Comparison of ENCODE assay signal across 10 cellular contexts in the genomic region with DNA sequence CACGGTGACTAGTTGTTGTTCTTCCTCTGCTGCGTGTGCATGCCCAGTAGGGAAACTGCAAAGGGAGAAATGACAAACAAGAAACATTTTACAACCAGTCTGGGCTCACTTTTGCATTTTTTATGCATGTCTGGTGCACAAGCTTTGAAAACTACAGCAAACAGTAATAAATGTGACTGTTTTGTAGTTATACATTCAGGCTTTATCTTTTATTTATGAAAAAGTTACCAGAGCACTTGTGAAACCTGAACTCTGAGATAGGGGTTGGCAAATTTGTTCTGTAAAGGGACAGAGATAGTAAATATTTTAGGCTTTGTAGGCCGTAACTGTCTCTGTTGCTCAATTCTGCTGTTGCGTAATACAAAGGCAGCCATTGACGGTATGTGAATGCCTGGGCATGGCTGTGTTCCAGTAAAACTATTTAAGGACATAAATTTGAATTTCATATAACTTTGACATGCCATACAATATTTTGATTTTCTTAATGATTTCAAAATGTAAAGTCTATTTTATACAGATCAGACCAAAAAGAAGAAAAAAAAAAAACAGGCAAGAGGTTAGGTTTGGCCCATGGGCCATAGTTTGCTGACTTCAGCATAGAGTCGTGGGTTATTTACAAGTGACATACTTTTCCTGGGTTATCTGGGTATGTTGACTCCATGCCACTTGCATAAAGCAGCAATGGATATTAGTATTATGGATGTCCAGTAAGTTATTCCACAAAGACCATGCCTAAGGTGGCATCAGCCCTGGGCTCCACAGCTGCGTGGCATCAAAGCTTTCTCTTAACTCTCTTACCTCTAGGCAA. TPM values are rescaled to one million over a fixed set of nuclear protein-coding genes. Genes with fewer than 3 reads are reported as not detected.
A peak's percentile ranks its signal among the peaks of the same experiment; 100 is the strongest.
DNase-seq lines count a peak whose midpoint lies in the region; ATAC-seq, FAIRE-seq and TF ChIP-seq lines count a peak whose summit lies in the region.
"Had no signal": no experiment of that assay in that cellular context is flagged by ENCODE, and none has a peak within 500 bp of the region (broad histone marks: within the 10 kb centered on the region; RNA-seq: fewer than 3 reads in every experiment).

No MANE protein-coding gene starts in this region.

- H3K4me3 Mint-ChIP-seq in activated naive CD4-positive, alpha-beta T cell treated with anti-CD3 and anti-CD28 coated beads, Interleukin-2, amount 50 U/mL, for 24 hours, result no peak overlapping the region
- no peak overlapping the region for H3K4me3 Mint-ChIP-seq in activated naive CD4-positive, alpha-beta T cell treated with anti-CD3 and anti-CD28 coated beads, Interleukin-2, amount 10 ng/mL, durations not matched to agents 7 days and 5 days
- H3K4me3 Mint-ChIP-seq in MCF 10A (ENCODE audit: unreplicated experiment), result no peak overlapping the region

- no peaks in the 10 kb centered on the region for H3K9me3 Mint-ChIP-seq in activated naive CD4-positive, alpha-beta T cell treated with anti-CD3 and anti-CD28 coated beads, Interleukin-2, amount 50 U/mL, for 24 hours
- H3K9me3 Mint-ChIP-seq in activated naive CD4-positive, alpha-beta T cell treated with anti-CD3 and anti-CD28 coated beads, Interleukin-2, amount 10 ng/mL, durations not matched to agents 7 days and 5 days, result no peaks in the 10 kb centered on the region
- H3K9me3 Mint-ChIP-seq in MCF 10A (ENCODE audit: unreplicated experiment), result no peaks in the 10 kb centered on the region
- H3K9me3 Mint-ChIP-seq: activated T-helper 2 cell treated with anti-CD3 and anti-CD28 coated beads, Interferon-gamma antibody, Interleukin-2, Interleukin-4, amounts not matched to agents 10 μg/mL and 5 μg/mL and 100 μg/mL, durations not matched to agents 14 hours and 24 hours and 36 hours had no signal

- FAIRE-seq in H54 (lab: Jason Lieb, UNC), result no peak
- FAIRE-seq: A204.1 had no signal

- DNase-seq in activated naive CD4-positive, alpha-beta T cell treated with anti-CD3 and anti-CD28 coated beads, Interleukin-2, amount 10 ng/mL, durations not matched to agents 7 days and 5 days, result no peak
- peak; percentile 91 for DNase-seq in MCF 10A (ENCODE audit: unreplicated experiment)
- DNase-seq in lower lobe of right lung, result no peak
- peak; percentile 69 for DNase-seq in ureter (ENCODE audit: low spot score)
- no peak for DNase-seq in kidney glomerular epithelial cell (lab: John Stamatoyannopoulos, UW)
- no peak for DNase-seq in H54 (ENCODE audit: insufficient read length, low spot score)

- no TSS peak for BruUV-seq in MCF 10A (replicated peaks; lab: Mats Ljungman, UMichigan)

- ATAC-seq in lower lobe of right lung (no peak), HG03378 (IDR thresholded peaks at IDR 0.05; ENCODE audit: unreplicated experiment) (no peak)

- intact Hi-C loops in MCF 10A (cut with micrococcal nuclease), result no loop called here
- intact Hi-C loops in lower lobe of right lung (cut with DNase I), result no loop called here

- H3K27ac ChIP-seq in lower lobe of right lung, result peak overlapping the region; percentile 59

- POLR2A ChIA-PET in MCF 10A (lab: Yijun Ruan, JAX), result interaction anchor here (0.6 to 1.5 kb wide), 3 partner anchors 22 to 56 kb away, joined by 3 to 6 read pairs (median 4); no protein-coding TSS in a partner anchor

- H3K27me3 ChIP-seq in lower lobe of right lung (ENCODE audit: low read depth), result no peaks in the 10 kb centered on the region

- TF ChIP-seq POLR2A in H54 (IDR thresholded peaks at IDR 0.05; ENCODE audit: low read depth, low read length), result no peak

- peak overlapping the region; percentile 38 for H3K27ac Mint-ChIP-seq in activated naive CD4-positive, alpha-beta T cell treated with anti-CD3 and anti-CD28 coated beads, Interleukin-2, amount 50 U/mL, for 24 hours
- H3K27ac Mint-ChIP-seq in activated naive CD4-positive, alpha-beta T cell treated with anti-CD3 and anti-CD28 coated beads, Interleukin-2, amount 10 ng/mL, durations not matched to agents 7 days and 5 days, result no peak overlapping the region
- H3K27ac Mint-ChIP-seq in MCF 10A (ENCODE audit: low read depth, unreplicated experiment), result peak overlapping the region; percentile 81
- H3K27ac Mint-ChIP-seq: activated T-helper 2 cell treated with anti-CD3 and anti-CD28 coated beads, Interferon-gamma antibody, Interleukin-2, Interleukin-4, amounts not matched to agents 10 μg/mL and 5 μg/mL and 100 μg/mL, durations not matched to agents 14 hours and 24 hours and 36 hours had no signal

- H3K4me3 ChIP-seq in lower lobe of right lung, result no peak overlapping the region

- H3K9me3 ChIP-seq in lower lobe of right lung, result no peaks in the 10 kb centered on the region

- no peaks in the 10 kb centered on the region for H3K27me3 Mint-ChIP-seq in activated naive CD4-positive, alpha-beta T cell treated with anti-CD3 and anti-CD28 coated beads, Interleukin-2, amount 50 U/mL, for 24 hours
- H3K27me3 Mint-ChIP-seq in activated naive CD4-positive, alpha-beta T cell treated with anti-CD3 and anti-CD28 coated beads, Interleukin-2, amount 10 ng/mL, durations not matched to agents 7 days and 5 days, result peaks cover 9% of the 10 kb centered on the region
- no peaks in the 10 kb centered on the region for H3K27me3 Mint-ChIP-seq in MCF 10A (ENCODE audit: insufficient read depth, unreplicated experiment)

- peaks cover 53% of the 10 kb centered on the region for H3K36me3 ChIP-seq in lower lobe of right lung

- H3K4me1 ChIP-seq in lower lobe of right lung, result peaks cover 85% of the 10 kb centered on the region

- peaks cover 13% of the 10 kb centered on the region for H3K36me3 Mint-ChIP-seq in activated naive CD4-positive, alpha-beta T cell treated with anti-CD3 and anti-CD28 coated beads, Interleukin-2, amount 50 U/mL, for 24 hours
- H3K36me3 Mint-ChIP-seq in activated naive CD4-positive, alpha-beta T cell treated with anti-CD3 and anti-CD28 coated beads, Interleukin-2, amount 10 ng/mL, durations not matched to agents 7 days and 5 days, result peaks cover 60% of the 10 kb centered on the region
- peaks cover 68% of the 10 kb centered on the region for H3K36me3 Mint-ChIP-seq in MCF 10A (ENCODE audit: insufficient read depth, unreplicated experiment)

- TF ChIP-seq CTCF in MCF 10A (IDR thresholded peaks at IDR 0.05; ENCODE audit: unreplicated experiment), result no peak
- TF ChIP-seq CTCF in lower lobe of right lung (IDR thresholded peaks at IDR 0.05), result no peak

- peaks cover 28% of the 10 kb centered on the region for H3K4me1 Mint-ChIP-seq in activated naive CD4-positive, alpha-beta T cell treated with anti-CD3 and anti-CD28 coated beads, Interleukin-2, amount 50 U/mL, for 24 hours
- H3K4me1 Mint-ChIP-seq in activated naive CD4-positive, alpha-beta T cell treated with anti-CD3 and anti-CD28 coated beads, Interleukin-2, amount 10 ng/mL, durations not matched to agents 7 days and 5 days, result peaks cover 31% of the 10 kb centered on the region
- peaks cover 53% of the 10 kb centered on the region for H3K4me1 Mint-ChIP-seq in MCF 10A (ENCODE audit: insufficient read depth, unreplicated experiment)

- CTCF ChIA-PET in activated naive CD4-positive, alpha-beta T cell treated with anti-CD3 and anti-CD28 coated beads, Interleukin-2, amount 10 ng/mL, durations not matched to agents 7 days and 5 days (lab: Charles Lee), result no interaction called here
- CTCF ChIA-PET in MCF 10A (lab: Yijun Ruan, JAX), result interaction anchor here (0.6 to 1.3 kb wide), 5 partner anchors 10 to 498 kb away, joined by 3 to 4 read pairs (median 3); no protein-coding TSS in a partner anchor

RNA-seq across cellular contexts. Expression of gene EML6, which starts 53.6 kb away (rescaled TPM):
- total RNA-seq in MCF 10A (2022) (0.77 and 1.7 TPM in 2 replicates), lower lobe of right lung (2.5 TPM), ureter (5.4 TPM)

Comparison
In these comparisons a context has a peak if more than half of its experiments do, and no peak if none do; other contexts are left out.
1. DNase-seq: peak in MCF 10A (single experiment) and ureter (single experiment); none in activated naive CD4-positive, alpha-beta T cell treated with anti-CD3 and anti-CD28 coated beads, Interleukin-2, amount 10 ng/mL, durations not matched to agents 7 days and 5 days (single experiment), lower lobe of right lung (single experiment), kidney glomerular epithelial cell (single experiment) and H54 (single experiment).